31 cellular contexts compared by ENCODE assay signal in genomic region chr3:10308678-10309077, GRCh38. TPM values are rescaled to one million over a fixed set of nuclear protein-coding genes. Genes with fewer than 3 reads are reported as not detected.
"Had no signal": no experiment of that assay in that cellular context is flagged by ENCODE, and none has a peak within 500 bp of the region (broad histone marks: within the 10 kb centered on the region; RNA-seq: fewer than 3 reads in every experiment).

No MANE protein-coding gene starts in this region.

- ATAC-seq: esophagus mucosa, gastrocnemius medialis, heart right ventricle, left cardiac atrium, left lung, left ventricle myocardium superior, lower lobe of right lung had no signal

- DNase-seq: dermis blood vessel endothelial cell; dorsolateral prefrontal cortex; effector CD4-positive, alpha-beta T cell; effector memory CD4-positive, alpha-beta T cell; erythroblast; esophagus squamous epithelium; foreskin fibroblast; foreskin melanocyte; gastrocnemius medialis; glutamatergic neuron; head of caudate nucleus; heart right ventricle; hippocampal formation; left cardiac atrium; left lung; left ventricle myocardium superior; lower lobe of right lung; mesenchymal stem cell; mucosa of descending colon; naive B cell had no signal

- H3K27ac Mint-ChIP-seq: mesothelial cell of epicardium had no signal

- H3K9me3 Mint-ChIP-seq: mesothelial cell of epicardium, naive B cell had no signal

- H3K9me3 ChIP-seq: esophagus squamous epithelium, gastrocnemius medialis, heart right ventricle, left lung, lower lobe of right lung, mucosa of descending colon had no signal

- H3K27ac ChIP-seq: coronary artery, epithelial cell of prostate, esophagus squamous epithelium, gastrocnemius medialis had no signal

- H3K4me3 ChIP-seq: coronary artery, dorsolateral prefrontal cortex, esophagus squamous epithelium, gastrocnemius medialis, heart right ventricle, left lung, lower lobe of right lung, mucosa of descending colon had no signal

- H3K4me1 ChIP-seq: esophagus squamous epithelium had no signal

- H3K27me3 ChIP-seq: dorsolateral prefrontal cortex, esophagus squamous epithelium, gastrocnemius medialis, heart right ventricle, left lung had no signal

- H3K27me3 Mint-ChIP-seq: naive B cell had no signal

- H3K4me1 Mint-ChIP-seq: naive B cell had no signal

- H3K4me3 Mint-ChIP-seq: mesothelial cell of epicardium, naive B cell had no signal

- FAIRE-seq: colon, islet of Langerhans, keratinocyte had no signal

RNA-seq across cellular contexts. Expression of gene GHRL, which starts 15.9 kb away (rescaled TPM):
- total RNA-seq: gastrocnemius medialis, glomerular endothelial cell, kidney epithelial cell, left ventricle myocardium superior, lower leg skin, myocyte had no signal
- polyA plus RNA-seq: keratinocyte had no signal
